Comparison of ENCODE assay signal across 8 cellular contexts in the genomic region with DNA sequence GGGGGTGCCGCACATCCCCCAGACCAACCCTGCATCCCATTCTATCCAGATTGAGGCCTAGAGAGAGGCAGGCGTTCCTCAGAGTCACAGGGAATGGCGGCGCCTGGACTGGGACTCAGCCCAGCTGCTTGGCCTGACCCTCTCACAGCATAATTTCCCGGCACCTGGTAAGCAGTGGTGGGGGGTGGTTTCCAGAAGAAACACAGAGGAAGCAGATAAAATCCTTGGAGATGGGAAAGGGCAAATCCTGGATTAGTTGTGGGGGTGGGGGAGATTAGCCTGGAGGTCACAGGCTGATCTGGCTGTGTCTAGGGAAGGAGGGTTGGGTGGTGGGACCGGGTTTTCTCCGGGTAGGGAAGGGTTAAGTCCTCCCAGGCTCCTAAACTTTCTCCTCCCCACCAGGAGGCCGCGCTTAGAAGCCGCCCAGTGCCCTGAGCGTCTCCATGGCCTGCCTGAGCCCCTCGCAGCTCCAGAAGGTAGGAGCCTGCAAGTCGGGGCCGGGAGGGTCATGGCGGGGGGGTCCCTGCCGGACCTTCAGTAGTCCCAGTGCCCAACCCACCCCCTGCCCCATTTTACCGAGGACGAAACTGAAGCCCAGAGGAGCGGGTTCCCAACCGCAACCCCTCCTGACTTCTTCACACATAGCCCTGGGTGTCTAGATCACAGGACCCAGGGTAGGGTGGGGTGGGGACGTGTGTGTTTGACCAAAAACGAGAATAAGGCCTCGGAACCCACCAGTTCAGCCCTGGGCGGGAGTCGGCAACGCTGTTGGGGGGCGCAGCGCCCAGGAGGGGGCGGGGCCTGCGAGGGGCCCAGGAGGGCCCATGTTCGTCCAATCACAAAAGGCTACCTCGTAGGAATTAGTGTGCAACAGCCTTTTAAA. TPM values are rescaled to one million over a fixed set of nuclear protein-coding genes. Genes with fewer than 3 reads are reported as not detected.
DNase-seq lines count a peak whose midpoint lies in the region; ATAC-seq, FAIRE-seq and TF ChIP-seq lines count a peak whose summit lies in the region.

No MANE protein-coding gene starts in this region.

- WGBS in body of pancreas, 2 donors, result 5 to 12% methylated on average over 12 to 31 of the region's 32 CpGs

- H3K9me3 Mint-ChIP-seq in immature natural killer cell, result no peaks in the 10 kb centered on the region
- H3K9me3 Mint-ChIP-seq in stimulated activated memory B cell treated with anti-CD40 and anti-IgM and Interleukin-4, amounts not matched to agents 10 μg/mL and 1 μg/mL and 100 μg/mL, for 72 hours, result no peaks in the 10 kb centered on the region

- CTCF ChIA-PET in HEK293T (lab: Yijun Ruan, JAX), result interaction anchor here (0.6 to 1.8 kb wide), 2 partner anchors 59 to 92 kb away, joined by 3 to 7 read pairs; no protein-coding TSS in a partner anchor

- no peaks in the 10 kb centered on the region for H3K27me3 ChIP-seq in body of pancreas

- H3K9me3 ChIP-seq in body of pancreas, result no peaks in the 10 kb centered on the region

- peak overlapping the region; percentile 50 to 93 (median 90) for H3K27ac ChIP-seq in body of pancreas

- peaks cover 0 to 4% (median 3%) of the 10 kb centered on the region in 3 donors for H3K27me3 Mint-ChIP-seq in immature natural killer cell (ENCODE audit: low read depth in 3 of 3)
- peaks cover 9% of the 10 kb centered on the region for H3K27me3 Mint-ChIP-seq in stimulated activated memory B cell treated with anti-CD40 and anti-IgM and Interleukin-4, amounts not matched to agents 10 μg/mL and 1 μg/mL and 100 μg/mL, for 72 hours

- H3K27ac Mint-ChIP-seq in immature natural killer cell, result peak overlapping the region; percentile 85 to 95 (median 90)
- H3K27ac Mint-ChIP-seq in stimulated activated memory B cell treated with anti-CD40 and anti-IgM and Interleukin-4, amounts not matched to agents 10 μg/mL and 1 μg/mL and 100 μg/mL, for 72 hours, result peak overlapping the region; percentile 22

- DNase-seq in HEK293T (ENCODE audit: extremely low spot score), result peak; percentile 80
- DNase-seq in body of pancreas, result peak; percentile 67 to 72 (median 68)
- peak; percentile 64 to 71 (median 64) for DNase-seq in immature natural killer cell
- no peak for DNase-seq in H54 (ENCODE audit: insufficient read length, low spot score)

- intact Hi-C loops in body of pancreas (cut with DNase I), result no loop called here

- peaks cover 0 to 16% (median 6%) of the 10 kb centered on the region in 3 donors for H3K36me3 Mint-ChIP-seq in immature natural killer cell
- H3K36me3 Mint-ChIP-seq in stimulated activated memory B cell treated with anti-CD40 and anti-IgM and Interleukin-4, amounts not matched to agents 10 μg/mL and 1 μg/mL and 100 μg/mL, for 72 hours, result peaks cover 17% of the 10 kb centered on the region

- FAIRE-seq in H54 (lab: Jason Lieb, UNC), result no peak

- peaks cover 51% of the 10 kb centered on the region for H3K4me1 ChIP-seq in body of pancreas

- H3K36me3 ChIP-seq in body of pancreas (replicated peaks in 1 of 2; ENCODE audit: insufficient read depth in 1 of 2, low read depth in 2 of 2), result no peaks in the 10 kb centered on the region

- TF ChIP-seq CTCF in body of pancreas (IDR thresholded peaks at IDR 0.05), result peak in 4 of 7 experiments; percentile 7 to 23 (median 14)

- peak overlapping the region; percentile 45 to 46 for H3K4me3 ChIP-seq in body of pancreas

- TF ChIP-seq POLR2A in body of pancreas (IDR thresholded peaks at IDR 0.05) (peak; percentile 18 to 58 (median 57)), H54 (IDR thresholded peaks at IDR 0.05; ENCODE audit: low read depth, low read length) (no peak)

- POLR2A ChIA-PET in HEK293T (lab: Yijun Ruan, JAX), result interaction anchor here (0.6 to 2.2 kb wide), 7 partner anchors 10 to 160 kb away, joined by 3 to 10 read pairs (median 5); a partner anchor contains a TSS

- ATAC-seq in body of pancreas, result peak; percentile 60
- ATAC-seq in stimulated activated memory B cell treated with anti-CD40 and anti-IgM and Interleukin-4, amounts not matched to agents 10 μg/mL and 1 μg/mL and 100 μg/mL, for 72 hours, result no peak
- ATAC-seq in GM19395 (IDR thresholded peaks at IDR 0.05; ENCODE audit: unreplicated experiment), result no peak
- ATAC-seq in HG03108 (IDR thresholded peaks at IDR 0.05; ENCODE audit: unreplicated experiment), result no peak
- ATAC-seq in HG03039 (IDR thresholded peaks at IDR 0.05; ENCODE audit: unreplicated experiment), result no peak

- H3K4me1 Mint-ChIP-seq in immature natural killer cell, result peaks cover 34 to 37% of the 10 kb centered on the region in 2 donors
- H3K4me1 Mint-ChIP-seq in stimulated activated memory B cell treated with anti-CD40 and anti-IgM and Interleukin-4, amounts not matched to agents 10 μg/mL and 1 μg/mL and 100 μg/mL, for 72 hours, result peaks cover 12% of the 10 kb centered on the region

- H3K4me3 Mint-ChIP-seq in immature natural killer cell, result peak overlapping the region; percentile 64 to 84 (median 71)
- H3K4me3 Mint-ChIP-seq in stimulated activated memory B cell treated with anti-CD40 and anti-IgM and Interleukin-4, amounts not matched to agents 10 μg/mL and 1 μg/mL and 100 μg/mL, for 72 hours, result peak overlapping the region; percentile 21

TF ChIP-seq in HEK293T, 16 proteins besides CTCF, POLR2A, EP300 and RAD21:
- no peak for TF ChIP-seq FOXK2 (IDR thresholded peaks at IDR 0.05)
- TF ChIP-seq, protein P1, sequence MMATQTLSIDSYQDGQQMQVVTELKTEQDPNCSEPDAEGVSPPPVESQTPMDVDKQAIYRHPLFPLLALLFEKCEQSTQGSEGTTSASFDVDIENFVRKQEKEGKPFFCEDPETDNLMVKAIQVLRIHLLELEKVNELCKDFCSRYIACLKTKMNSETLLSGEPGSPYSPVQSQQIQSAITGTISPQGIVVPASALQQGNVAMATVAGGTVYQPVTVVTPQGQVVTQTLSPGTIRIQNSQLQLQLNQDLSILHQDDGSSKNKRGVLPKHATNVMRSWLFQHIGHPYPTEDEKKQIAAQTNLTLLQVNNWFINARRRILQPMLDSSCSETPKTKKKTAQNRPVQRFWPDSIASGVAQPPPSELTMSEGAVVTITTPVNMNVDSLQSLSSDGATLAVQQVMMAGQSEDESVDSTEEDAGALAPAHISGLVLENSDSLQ (IDR thresholded peaks at IDR 0.05), result no peak
- no peak for TF ChIP-seq ELF4 (IDR thresholded peaks at IDR 0.05)
- peak; percentile 40; the same call in 1 of the 2 replicates for TF ChIP-seq L3MBTL2 (conservative IDR thresholded peaks at IDR 0.05)
- no peak for TF ChIP-seq FOXA1 (IDR thresholded peaks at IDR 0.05)
- TF ChIP-seq ZNF384 (IDR thresholded peaks at IDR 0.05), result no peak
- no peak for TF ChIP-seq HDGF (IDR thresholded peaks at IDR 0.05; ENCODE audit: borderline replicate concordance)
- TF ChIP-seq CTBP1 (IDR thresholded peaks at IDR 0.05; ENCODE audit: borderline replicate concordance), result peak; percentile 31; the same call in 1 of the 2 replicates
- TF ChIP-seq NFRKB (IDR thresholded peaks at IDR 0.05), result no peak

RNA-seq across cellular contexts. Expression of a gene that starts 1.3 kb away (rescaled TPM):
- 10 to 100 TPM; 48.8 to 65.3 TPM for total RNA-seq in body of pancreas
- 1 to 10 TPM; 2.7 to 7.1 (median 4.1) TPM for polyA plus RNA-seq in immature natural killer cell

RNA-seq across cellular contexts. Expression of a gene that starts 25.3 kb away (rescaled TPM):
- 10 to 100 TPM in 1 of 2 donors, 1 to 10 TPM in 1; 8.0 to 12.2 TPM for total RNA-seq in body of pancreas
- 10 to 100 TPM in 1 of 3 donors, 1 to 10 TPM in 2; 9.5 to 18.0 (median 10.0) TPM for polyA plus RNA-seq in immature natural killer cell

RNA-seq across cellular contexts. Expression of a gene that starts 25.4 kb away (rescaled TPM):
- 10 to 100 TPM; 15.2 to 18.9 TPM for total RNA-seq in body of pancreas
- 10 to 100 TPM; 12.2 to 31.8 (median 18.6) TPM for polyA plus RNA-seq in immature natural killer cell

RNA-seq across cellular contexts. Expression of a gene that starts 40.2 kb away (rescaled TPM):
- 10 to 100 TPM; 21.0 to 23.7 TPM for total RNA-seq in body of pancreas
- polyA plus RNA-seq in immature natural killer cell, result 10 to 100 TPM; 29.3 to 98.2 (median 34.6) TPM

RNA-seq across cellular contexts. Expression of a gene that starts 40.4 kb away (rescaled TPM):
- 1 to 10 TPM; 2.6 to 4.3 TPM for total RNA-seq in body of pancreas
- 10 to 100 TPM in 1 of 3 donors, 1 to 10 TPM in 2; 9.6 to 10.1 (median 10.0) TPM for polyA plus RNA-seq in immature natural killer cell
